36 cellular contexts compared by ENCODE assay signal in the genomic region with DNA sequence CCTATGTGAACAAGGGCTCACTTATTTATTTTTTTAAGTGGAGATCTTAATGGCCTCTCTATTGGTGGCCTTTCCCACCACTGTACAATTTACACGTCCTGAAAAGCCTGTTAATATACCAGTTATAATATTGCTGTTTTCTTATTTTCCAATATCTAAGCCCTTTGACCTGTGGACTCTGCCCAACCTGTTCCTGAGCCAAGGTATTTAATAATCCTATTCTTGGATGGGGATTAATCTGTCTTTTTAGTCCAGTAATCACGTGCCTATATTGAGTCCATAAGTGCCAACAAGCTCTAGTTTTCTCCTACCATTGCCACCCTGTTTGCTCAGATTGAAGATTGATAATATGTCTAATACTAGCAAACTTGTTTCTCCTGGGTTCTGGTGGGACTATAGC.
"Had no signal": no experiment of that assay in that cellular context is flagged by ENCODE, and none has a peak within 500 bp of the region (broad histone marks: within the 10 kb centered on the region; RNA-seq: fewer than 3 reads in every experiment).

No MANE protein-coding gene starts in this region.

- H3K9me3 Mint-ChIP-seq: activated CD4-positive, alpha-beta memory T cell treated with anti-CD3 and anti-CD28 coated beads for 36 hours; activated CD4-positive, alpha-beta T cell treated with anti-CD3 and anti-CD28 coated beads, Interleukin-2, amount 10 ng/mL, durations not matched to agents 24 days and 14 days; activated CD8-positive, alpha-beta T cell treated with anti-CD3 and anti-CD28 coated beads for 36 hours; activated naive CD4-positive, alpha-beta T cell treated with anti-CD3 and anti-CD28 coated beads, Interleukin-2, amount 50 U/mL, for 72 hours; activated T-cell treated with anti-CD3 and anti-CD28 coated beads, Interleukin-2, amount 50 U/mL, for 24 hours; activated T-helper 1 cell treated with anti-CD3 and anti-CD28 coated beads, Interleukin-12 subunit alpha, Interleukin-12 subunit beta, Interleukin-2, Interleukin-4 antibody, amounts not matched to agents 30 ng/mL and 10 ng/mL and 1 ng/mL, durations not matched to agents 14 hours and 24 hours and 36 hours; activated T-helper 17 cell treated with anti-CD3 and anti-CD28 coated beads, Interleukin-2, amount 50 U/mL, for 72 hours; T-helper 2 cell treated with Interferon-gamma antibody and Interleukin-4, amounts not matched to agents 5 μg/mL and 100 μg/mL, for 36 hours had no signal

- ATAC-seq: activated CD8-positive, alpha-beta memory T cell treated with anti-CD3 and anti-CD28 coated beads, Interleukin-2, amount 10 ng/mL, durations not matched to agents 7 days and 5 days; activated CD8-positive, alpha-beta T cell treated with anti-CD3 and anti-CD28 coated beads for 36 hours; activated naive CD4-positive, alpha-beta T cell treated with anti-CD3 and anti-CD28 coated beads, Interleukin-2, amount 50 U/mL, for 72 hours; activated T-helper 17 cell treated with anti-CD3 and anti-CD28 coated beads, Interleukin-2, amount 50 U/mL, for 72 hours; body of pancreas; T-cell had no signal

- FAIRE-seq: astrocyte, TTC549 had no signal

- H3K4me3 Mint-ChIP-seq: activated B cell treated with CpG ODN at 0.5 μM for 24 hours; activated CD4-positive, alpha-beta memory T cell treated with anti-CD3 and anti-CD28 coated beads for 36 hours; activated CD4-positive, alpha-beta T cell treated with anti-CD3 and anti-CD28 coated beads, Interleukin-2, amount 10 ng/mL, durations not matched to agents 24 days and 14 days; activated CD8-positive, alpha-beta memory T cell treated with anti-CD3 and anti-CD28 coated beads, Interleukin-2, amount 10 ng/mL, durations not matched to agents 7 days and 5 days; activated CD8-positive, alpha-beta T cell treated with anti-CD3 and anti-CD28 coated beads for 36 hours; activated naive CD4-positive, alpha-beta T cell treated with anti-CD3 and anti-CD28 coated beads for 36 hours; activated naive CD8-positive, alpha-beta T cell treated with anti-CD3 and anti-CD28 coated beads for 36 hours; activated T-cell treated with anti-CD3 and anti-CD28 coated beads, Interleukin-2, amount 50 U/mL, for 24 hours; activated T-helper 1 cell treated with anti-CD3 and anti-CD28 coated beads, Interleukin-12 subunit alpha, Interleukin-12 subunit beta, Interleukin-2, Interleukin-4 antibody, amounts not matched to agents 30 ng/mL and 10 ng/mL and 1 ng/mL, durations not matched to agents 14 hours and 24 hours and 36 hours; activated T-helper 17 cell treated with anti-CD3 and anti-CD28 coated beads, Interleukin-2, amount 50 U/mL, for 72 hours; T-cell; T-helper 2 cell treated with Interferon-gamma antibody and Interleukin-4, amounts not matched to agents 5 μg/mL and 100 μg/mL, for 36 hours had no signal

- H3K9me3 ChIP-seq: body of pancreas, breast epithelium had no signal

- H3K4me1 ChIP-seq: adrenal gland, breast epithelium had no signal

- H3K4me3 ChIP-seq: adrenal gland, body of pancreas, breast epithelium had no signal

- H3K27me3 Mint-ChIP-seq: activated B cell treated with CpG ODN at 0.5 μM for 24 hours; activated CD4-positive, alpha-beta memory T cell treated with anti-CD3 and anti-CD28 coated beads for 36 hours; activated CD4-positive, alpha-beta T cell treated with anti-CD3 and anti-CD28 coated beads, Interleukin-2, amount 10 ng/mL, durations not matched to agents 24 days and 14 days; activated CD8-positive, alpha-beta memory T cell treated with anti-CD3 and anti-CD28 coated beads, Interleukin-2, amount 10 ng/mL, durations not matched to agents 7 days and 5 days; activated CD8-positive, alpha-beta T cell treated with anti-CD3 and anti-CD28 coated beads for 36 hours; activated naive CD8-positive, alpha-beta T cell treated with anti-CD3 and anti-CD28 coated beads for 36 hours; activated T-cell treated with anti-CD3 and anti-CD28 coated beads, Interleukin-2, amount 50 U/mL, for 24 hours; activated T-helper 17 cell treated with anti-CD3 and anti-CD28 coated beads, Interleukin-2, amount 50 U/mL, for 72 hours; T-cell had no signal

- H3K27ac ChIP-seq: adrenal gland, body of pancreas, brain microvascular endothelial cell, breast epithelium, VCaP had no signal

- H3K27ac Mint-ChIP-seq: activated B cell treated with CpG ODN at 0.5 μM for 24 hours; activated CD4-positive, alpha-beta memory T cell treated with anti-CD3 and anti-CD28 coated beads for 36 hours; activated CD4-positive, alpha-beta T cell treated with anti-CD3 and anti-CD28 coated beads, Interleukin-2, amount 10 ng/mL, durations not matched to agents 24 days and 14 days; activated CD8-positive, alpha-beta memory T cell treated with anti-CD3 and anti-CD28 coated beads, Interleukin-2, amount 10 ng/mL, durations not matched to agents 7 days and 5 days; activated CD8-positive, alpha-beta T cell treated with anti-CD3 and anti-CD28 coated beads for 36 hours; activated naive CD4-positive, alpha-beta T cell treated with anti-CD3 and anti-CD28 coated beads for 36 hours; activated naive CD4-positive, alpha-beta T cell treated with anti-CD3 and anti-CD28 coated beads, Interleukin-2, amount 50 U/mL, for 72 hours; activated naive CD8-positive, alpha-beta T cell treated with anti-CD3 and anti-CD28 coated beads for 36 hours; activated T-cell treated with anti-CD3 and anti-CD28 coated beads, Interleukin-2, amount 50 U/mL, for 24 hours; activated T-helper 1 cell treated with anti-CD3 and anti-CD28 coated beads, Interleukin-12 subunit alpha, Interleukin-12 subunit beta, Interleukin-2, Interleukin-4 antibody, amounts not matched to agents 30 ng/mL and 10 ng/mL and 1 ng/mL, durations not matched to agents 14 hours and 24 hours and 36 hours; activated T-helper 17 cell treated with anti-CD3 and anti-CD28 coated beads, Interleukin-2, amount 50 U/mL, for 72 hours; T-cell; T-helper 2 cell treated with Interferon-gamma antibody and Interleukin-4, amounts not matched to agents 5 μg/mL and 100 μg/mL, for 36 hours had no signal

- H3K4me1 Mint-ChIP-seq: activated B cell treated with CpG ODN at 0.5 μM for 24 hours; activated CD4-positive, alpha-beta T cell treated with anti-CD3 and anti-CD28 coated beads, Interleukin-2, amount 10 ng/mL, durations not matched to agents 24 days and 14 days; activated CD8-positive, alpha-beta memory T cell treated with anti-CD3 and anti-CD28 coated beads, Interleukin-2, amount 10 ng/mL, durations not matched to agents 7 days and 5 days; activated naive CD8-positive, alpha-beta T cell treated with anti-CD3 and anti-CD28 coated beads for 36 hours; activated T-helper 17 cell treated with anti-CD3 and anti-CD28 coated beads, Interleukin-2, amount 50 U/mL, for 72 hours; T-cell had no signal

- H3K36me3 ChIP-seq: adrenal gland, brain microvascular endothelial cell, breast epithelium had no signal

- DNase-seq: activated B cell treated with CpG ODN at 0.5 μM for 24 hours; activated CD4-positive, alpha-beta memory T cell treated with anti-CD3 and anti-CD28 coated beads for 36 hours; activated CD4-positive, alpha-beta T cell treated with anti-CD3 and anti-CD28 coated beads for 4 hours; activated CD4-positive, alpha-beta T cell treated with anti-CD3 and anti-CD28 coated beads, Interleukin-2, amount 10 ng/mL, durations not matched to agents 24 days and 14 days; activated CD4-positive, alpha-beta T cell treated with anti-CD3 and anti-CD28 coated beads, Interleukin-2, amount 50 U/mL, for 1 hour; activated CD4-positive, alpha-beta T cell treated with anti-CD3 and anti-CD28 coated beads, Interleukin-2, amount 50 U/mL, for 4 hours; activated CD4-positive, CD25-positive, alpha-beta regulatory T cell treated with anti-CD3 and anti-CD28 coated beads, Interleukin-2, amount 50 U/mL, for 72 hours; activated CD8-positive, alpha-beta memory T cell treated with anti-CD3 and anti-CD28 coated beads for 24 hours; activated CD8-positive, alpha-beta memory T cell treated with anti-CD3 and anti-CD28 coated beads, Interleukin-2, amount 10 ng/mL, durations not matched to agents 7 days and 5 days; activated CD8-positive, alpha-beta memory T cell treated with anti-CD3 and anti-CD28 coated beads, Interleukin-2, amount 50 U/mL, for 48 hours; activated CD8-positive, alpha-beta T cell treated with anti-CD3 and anti-CD28 coated beads for 36 hours; activated effector memory CD4-positive, alpha-beta T cell treated with anti-CD3 and anti-CD28 coated beads, Interleukin-2, amount 50 U/mL, for 16 hours; activated gamma-delta T cell treated with Interleukin-2 at 50 U/mL for 16 hours; activated naive CD4-positive, alpha-beta T cell; activated naive CD4-positive, alpha-beta T cell treated with anti-CD3 and anti-CD28 coated beads for 36 hours; activated naive CD4-positive, alpha-beta T cell treated with anti-CD3 and anti-CD28 coated beads, Interleukin-2, amount 50 U/mL, for 16 hours; activated naive CD8-positive, alpha-beta T cell treated with anti-CD3 and anti-CD28 coated beads for 36 hours; activated T-cell treated with anti-CD3 and anti-CD28 coated beads, Interleukin-2, amount 50 U/mL, for 24 hours; activated T-cell treated with anti-CD3 and anti-CD28 coated beads, Interleukin-2, amount 50 U/mL, for 48 hours; adrenal gland; amniotic stem cell; aorta; body of pancreas; brain microvascular endothelial cell; central memory CD4-positive, alpha-beta T cell; T-cell; T-helper 2 cell; T-helper 9 cell had no signal

- H3K27me3 ChIP-seq: adrenal gland, body of pancreas, brain microvascular endothelial cell, breast epithelium had no signal

- H3K36me3 Mint-ChIP-seq: activated naive CD4-positive, alpha-beta T cell treated with anti-CD3 and anti-CD28 coated beads, Interleukin-2, amount 50 U/mL, for 72 hours had no signal
